Comparison of ENCODE assay signal across 8 cellular contexts in the genomic region with DNA sequence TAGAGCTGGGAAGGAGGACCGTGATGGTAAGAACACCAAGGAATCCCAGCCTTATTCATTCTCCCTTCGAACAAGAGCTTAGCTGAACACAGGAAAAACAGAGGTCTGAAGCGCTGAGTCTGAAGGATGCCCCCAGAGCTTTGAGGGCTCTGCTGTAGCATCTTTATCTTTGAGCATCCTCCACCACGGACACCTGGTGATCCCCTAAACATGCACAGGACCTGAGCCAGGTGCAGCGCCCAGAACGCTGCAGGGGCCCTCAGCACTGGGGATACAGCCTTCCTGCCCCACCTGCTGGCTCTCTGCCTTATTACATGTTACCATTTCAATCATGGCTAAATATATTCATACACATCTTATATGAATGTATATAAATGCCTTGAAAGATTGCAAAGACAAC. TPM values are rescaled to one million over a fixed set of nuclear protein-coding genes. Genes with fewer than 3 reads are reported as not detected.
DNase-seq lines count a peak whose midpoint lies in the region; ATAC-seq and TF ChIP-seq lines count a peak whose summit lies in the region.

No MANE protein-coding gene starts in this region.

- H3K27ac Mint-ChIP-seq in Calu3 (ENCODE audit: unreplicated experiment) = no peak overlapping the region
- H3K27ac Mint-ChIP-seq in activated T-helper 1 cell treated with anti-CD3 and anti-CD28 coated beads, Interleukin-12 subunit alpha, Interleukin-12 subunit beta, Interleukin-2, Interleukin-4 antibody, amounts not matched to agents 30 ng/mL and 10 ng/mL and 1 ng/mL, durations not matched to agents 14 hours and 24 hours and 36 hours = no peak overlapping the region
- no peak overlapping the region for H3K27ac Mint-ChIP-seq in stimulated activated effector memory CD8-positive, alpha-beta T cell treated with anti-CD3 and anti-CD28 coated beads, Interleukin-12 subunit alpha, Interleukin-12 subunit beta, amount 100 ng/mL, for 72 hours

- H3K4me1 Mint-ChIP-seq in Calu3 (ENCODE audit: low read depth, unreplicated experiment) = peaks cover 24% of the 10 kb centered on the region
- peaks cover 12% of the 10 kb centered on the region for H3K4me1 Mint-ChIP-seq in activated T-helper 1 cell treated with anti-CD3 and anti-CD28 coated beads, Interleukin-12 subunit alpha, Interleukin-12 subunit beta, Interleukin-2, Interleukin-4 antibody, amounts not matched to agents 30 ng/mL and 10 ng/mL and 1 ng/mL, durations not matched to agents 14 hours and 24 hours and 36 hours (ENCODE audit: low read depth)
- peaks cover 8% of the 10 kb centered on the region for H3K4me1 Mint-ChIP-seq in stimulated activated effector memory CD8-positive, alpha-beta T cell treated with anti-CD3 and anti-CD28 coated beads, Interleukin-12 subunit alpha, Interleukin-12 subunit beta, amount 100 ng/mL, for 72 hours

- no peaks in the 10 kb centered on the region for H3K9me3 ChIP-seq in gastrocnemius medialis

- intact Hi-C loops in Calu3 (cut with micrococcal nuclease; ENCODE audit: unreplicated experiment) (loop anchor here (1.0 to 2.0 kb wide), 3 partner anchors 25 to 226 kb away; no protein-coding TSS in a partner anchor), left ventricle myocardium superior (cut with micrococcal nuclease) (loop anchor here (2.0 to 5.0 kb wide), 2 partner anchors 24 to 152 kb away; no protein-coding TSS in a partner anchor), gastrocnemius medialis (cut with DNase I; ENCODE audit: low total_unique reads) (loop anchor here (1.0 to 2.0 kb wide), 4 partner anchors 25 to 224 kb away; no protein-coding TSS in a partner anchor)
- intact Hi-C loops in activated T-helper 1 cell treated with anti-CD3 and anti-CD28 coated beads, Interleukin-12 subunit alpha, Interleukin-12 subunit beta, Interleukin-2, Interleukin-4 antibody, amounts not matched to agents 30 ng/mL and 10 ng/mL and 1 ng/mL, durations not matched to agents 14 hours and 24 hours and 36 hours (cut with micrococcal nuclease) = loop anchor here (1.0 to 5.0 kb wide), 6 partner anchors 10 to 224 kb away; a partner anchor contains a TSS

- ATAC-seq in HG03280 (IDR thresholded peaks at IDR 0.05; ENCODE audit: unreplicated experiment) (peak; percentile 71), left ventricle myocardium superior (peak; percentile 27), gastrocnemius medialis (no peak), HG03571 (IDR thresholded peaks at IDR 0.05; ENCODE audit: unreplicated experiment) (no peak)
- peak; percentile 85 for ATAC-seq in stimulated activated effector memory CD8-positive, alpha-beta T cell treated with anti-CD3 and anti-CD28 coated beads, Interleukin-12 subunit alpha, Interleukin-12 subunit beta, amount 100 ng/mL, for 72 hours

- no peak overlapping the region for H3K4me3 Mint-ChIP-seq in Calu3 (ENCODE audit: low read depth, unreplicated experiment)
- no peak overlapping the region for H3K4me3 Mint-ChIP-seq in activated T-helper 1 cell treated with anti-CD3 and anti-CD28 coated beads, Interleukin-12 subunit alpha, Interleukin-12 subunit beta, Interleukin-2, Interleukin-4 antibody, amounts not matched to agents 30 ng/mL and 10 ng/mL and 1 ng/mL, durations not matched to agents 14 hours and 24 hours and 36 hours
- H3K4me3 Mint-ChIP-seq in stimulated activated effector memory CD8-positive, alpha-beta T cell treated with anti-CD3 and anti-CD28 coated beads, Interleukin-12 subunit alpha, Interleukin-12 subunit beta, amount 100 ng/mL, for 72 hours = no peak overlapping the region

- H3K27ac ChIP-seq in gastrocnemius medialis = no peak overlapping the region

- no peaks in the 10 kb centered on the region for H3K9me3 Mint-ChIP-seq in Calu3 (ENCODE audit: low read depth, unreplicated experiment)
- H3K9me3 Mint-ChIP-seq in activated T-helper 1 cell treated with anti-CD3 and anti-CD28 coated beads, Interleukin-12 subunit alpha, Interleukin-12 subunit beta, Interleukin-2, Interleukin-4 antibody, amounts not matched to agents 30 ng/mL and 10 ng/mL and 1 ng/mL, durations not matched to agents 14 hours and 24 hours and 36 hours = no peaks in the 10 kb centered on the region
- H3K9me3 Mint-ChIP-seq in stimulated activated effector memory CD8-positive, alpha-beta T cell treated with anti-CD3 and anti-CD28 coated beads, Interleukin-12 subunit alpha, Interleukin-12 subunit beta, amount 100 ng/mL, for 72 hours = no peaks in the 10 kb centered on the region

- CTCF ChIA-PET in Calu3 (lab: Charles Lee) = interaction anchor here (0.7 to 1.8 kb wide), 6 partner anchors 11 to 223 kb away, joined by 3 to 8 read pairs (median 4); a partner anchor contains a TSS

- H3K36me3 ChIP-seq in gastrocnemius medialis = no peaks in the 10 kb centered on the region

- no peak overlapping the region for H3K4me3 ChIP-seq in gastrocnemius medialis

- no peak for TF ChIP-seq POLR2A in gastrocnemius medialis (IDR thresholded peaks at IDR 0.05)

- in situ Hi-C loops in gastrocnemius medialis (cut with MboI; ENCODE audit: low sequenced_read_pairs in 4 of 4) = loop anchor here in 3 of 4 donors (5.0 to 10.0 kb wide), 2 partner anchors 157 to 224 kb away; no protein-coding TSS in a partner anchor

- BruUV-seq in Calu3 (replicated peaks; lab: Mats Ljungman, UMichigan) = no TSS peak

- H3K4me1 ChIP-seq in gastrocnemius medialis = no peaks in the 10 kb centered on the region

- no peaks in the 10 kb centered on the region for H3K27me3 Mint-ChIP-seq in Calu3 (ENCODE audit: unreplicated experiment)
- H3K27me3 Mint-ChIP-seq in activated T-helper 1 cell treated with anti-CD3 and anti-CD28 coated beads, Interleukin-12 subunit alpha, Interleukin-12 subunit beta, Interleukin-2, Interleukin-4 antibody, amounts not matched to agents 30 ng/mL and 10 ng/mL and 1 ng/mL, durations not matched to agents 14 hours and 24 hours and 36 hours (ENCODE audit: insufficient read depth) = peaks cover 18% of the 10 kb centered on the region

- peak; percentile 78 for DNase-seq in Calu3
- peak; percentile 69 for DNase-seq in OCI-M1 (lab: John Stamatoyannopoulos, UW)
- peak; percentile 24 for DNase-seq in activated T-helper 1 cell treated with anti-CD3 and anti-CD28 coated beads, Interleukin-12 subunit alpha, Interleukin-12 subunit beta, Interleukin-2, Interleukin-4 antibody, amounts not matched to agents 30 ng/mL and 10 ng/mL and 1 ng/mL, durations not matched to agents 14 hours and 24 hours and 36 hours (ENCODE audit: low spot score)
- no peak for DNase-seq in left ventricle myocardium superior
- DNase-seq in stimulated activated effector memory CD8-positive, alpha-beta T cell treated with anti-CD3 and anti-CD28 coated beads, Interleukin-12 subunit alpha, Interleukin-12 subunit beta, amount 100 ng/mL, for 72 hours (ENCODE audit: low spot score in 2 of 2) = peak in 1 of 2 donors; percentile 74
- DNase-seq in gastrocnemius medialis = no peak

- no peaks in the 10 kb centered on the region for H3K27me3 ChIP-seq in gastrocnemius medialis

- TF ChIP-seq CTCF in Calu3 (IDR thresholded peaks at IDR 0.05; ENCODE audit: unreplicated experiment) (peak; percentile 78), gastrocnemius medialis (IDR thresholded peaks at IDR 0.05 in 4 of 5, conservative IDR thresholded peaks at IDR 0.05 in 1 of 5) (peak in 1 of 5 experiments; percentile 23)

- no peaks in the 10 kb centered on the region for H3K36me3 Mint-ChIP-seq in Calu3 (ENCODE audit: insufficient read depth, unreplicated experiment)
- no peaks in the 10 kb centered on the region for H3K36me3 Mint-ChIP-seq in activated T-helper 1 cell treated with anti-CD3 and anti-CD28 coated beads, Interleukin-12 subunit alpha, Interleukin-12 subunit beta, Interleukin-2, Interleukin-4 antibody, amounts not matched to agents 30 ng/mL and 10 ng/mL and 1 ng/mL, durations not matched to agents 14 hours and 24 hours and 36 hours (ENCODE audit: low read depth)
- no peaks in the 10 kb centered on the region for H3K36me3 Mint-ChIP-seq in stimulated activated effector memory CD8-positive, alpha-beta T cell treated with anti-CD3 and anti-CD28 coated beads, Interleukin-12 subunit alpha, Interleukin-12 subunit beta, amount 100 ng/mL, for 72 hours

RNA-seq across cellular contexts. Expression of a gene that starts 7.7 kb away (rescaled TPM):
- total RNA-seq in Calu3 (2022) = 52.4 and 57.0 TPM in 2 replicates
- total RNA-seq in activated T-helper 1 cell treated with anti-CD3 and anti-CD28 coated beads, Interleukin-12 subunit alpha, Interleukin-12 subunit beta, Interleukin-2, Interleukin-4 antibody, amounts not matched to agents 30 ng/mL and 10 ng/mL and 1 ng/mL, durations not matched to agents 14 hours and 24 hours and 36 hours = 102 and 104 TPM in 2 replicates
- total RNA-seq in left ventricle myocardium superior = 14.1 TPM
- total RNA-seq in gastrocnemius medialis = 100 to 1,000 TPM in 1 of 4 donors, 10 to 100 TPM in 3; 35.6 to 103 (median 47.6) TPM

RNA-seq across cellular contexts. Expression of a gene that starts 10.2 kb away (rescaled TPM):
- total RNA-seq in Calu3 (2022) (0.27 TPM in 1 of 2 replicates, not detected in the other), left ventricle myocardium superior (1.5 TPM), gastrocnemius medialis (1 to 10 TPM in 3 of 4 donors, under 1 TPM in 1; 0.53 to 6.0 (median 3.0) TPM)
- not detected in 2 replicates for total RNA-seq in activated T-helper 1 cell treated with anti-CD3 and anti-CD28 coated beads, Interleukin-12 subunit alpha, Interleukin-12 subunit beta, Interleukin-2, Interleukin-4 antibody, amounts not matched to agents 30 ng/mL and 10 ng/mL and 1 ng/mL, durations not matched to agents 14 hours and 24 hours and 36 hours

RNA-seq across cellular contexts. Expression of a gene that starts 17.4 kb away (rescaled TPM):
- total RNA-seq in Calu3 (2022) = 129 and 143 TPM in 2 replicates
- 77.8 and 78.0 TPM in 2 replicates for total RNA-seq in activated T-helper 1 cell treated with anti-CD3 and anti-CD28 coated beads, Interleukin-12 subunit alpha, Interleukin-12 subunit beta, Interleukin-2, Interleukin-4 antibody, amounts not matched to agents 30 ng/mL and 10 ng/mL and 1 ng/mL, durations not matched to agents 14 hours and 24 hours and 36 hours
- 123 TPM for total RNA-seq in left ventricle myocardium superior
- total RNA-seq in gastrocnemius medialis = 10 to 100 TPM; 34.4 to 66.7 (median 46.0) TPM

RNA-seq across cellular contexts. Expression of a gene that starts 29.5 kb away (rescaled TPM):
- total RNA-seq in Calu3 (2022) (not detected in 2 replicates), left ventricle myocardium superior (not detected), gastrocnemius medialis (1 to 10 TPM in 1 of 4 donors, not detected in 3; 3.6 TPM)
- 3.7 and 4.1 TPM in 2 replicates for total RNA-seq in activated T-helper 1 cell treated with anti-CD3 and anti-CD28 coated beads, Interleukin-12 subunit alpha, Interleukin-12 subunit beta, Interleukin-2, Interleukin-4 antibody, amounts not matched to agents 30 ng/mL and 10 ng/mL and 1 ng/mL, durations not matched to agents 14 hours and 24 hours and 36 hours

RNA-seq across cellular contexts. Expression of a gene that starts 32.9 kb away (rescaled TPM):
- not detected in 2 replicates for total RNA-seq in Calu3 (2022)
- not detected in 2 replicates for total RNA-seq in activated T-helper 1 cell treated with anti-CD3 and anti-CD28 coated beads, Interleukin-12 subunit alpha, Interleukin-12 subunit beta, Interleukin-2, Interleukin-4 antibody, amounts not matched to agents 30 ng/mL and 10 ng/mL and 1 ng/mL, durations not matched to agents 14 hours and 24 hours and 36 hours
- total RNA-seq in left ventricle myocardium superior = 0.52 TPM
- total RNA-seq in gastrocnemius medialis = under 1 TPM in 2 of 4 donors, not detected in 2; 0.26 to 0.29 TPM

Comparison
In these comparisons a context has a peak if more than half of its experiments do, and no peak if none do; other contexts are left out.
1. DNase-seq: peak in Calu3 (single experiment), OCI-M1 (single experiment) and activated T-helper 1 cell treated with anti-CD3 and anti-CD28 coated beads, Interleukin-12 subunit alpha, Interleukin-12 subunit beta, Interleukin-2, Interleukin-4 antibody, amounts not matched to agents 30 ng/mL and 10 ng/mL and 1 ng/mL, durations not matched to agents 14 hours and 24 hours and 36 hours (single experiment); none in left ventricle myocardium superior (single experiment) and gastrocnemius medialis (0 of 2).
2. ATAC-seq: peak in HG03280 (single experiment), left ventricle myocardium superior (single experiment) and stimulated activated effector memory CD8-positive, alpha-beta T cell treated with anti-CD3 and anti-CD28 coated beads, Interleukin-12 subunit alpha, Interleukin-12 subunit beta, amount 100 ng/mL, for 72 hours (single experiment); none in gastrocnemius medialis (0 of 2) and HG03571 (single experiment).